32 cellular contexts compared by ENCODE assay signal in the genomic region with DNA sequence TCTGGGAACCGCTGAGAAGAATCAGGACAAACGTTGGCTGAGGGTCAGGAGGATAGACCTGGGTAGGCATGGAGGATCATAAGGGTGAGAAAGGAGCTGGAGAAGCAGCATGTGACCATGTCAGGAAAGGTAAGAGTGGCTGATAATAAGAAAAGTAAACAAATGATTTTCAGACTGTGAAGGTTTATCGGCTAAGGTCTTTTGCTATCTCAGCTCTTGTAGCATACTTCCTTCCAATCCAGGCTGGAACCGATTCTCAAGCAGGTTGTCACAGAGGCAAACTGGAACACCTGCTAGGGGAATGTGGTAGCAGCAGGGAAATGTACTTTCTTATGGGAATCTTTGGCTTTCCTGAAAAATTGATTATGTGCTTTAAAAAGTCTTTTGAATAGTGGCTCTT.
"Had no signal": no experiment of that assay in that cellular context is flagged by ENCODE, and none has a peak within 500 bp of the region (broad histone marks: within the 10 kb centered on the region; RNA-seq: fewer than 3 reads in every experiment).

No MANE protein-coding gene starts in this region.

- ATAC-seq: activated CD4-positive, CD25-positive, alpha-beta regulatory T cell treated with anti-CD3 and anti-CD28 coated beads, Interleukin-2, amount 50 U/mL, for 24 hours; activated CD8-positive, alpha-beta T cell treated with anti-CD3 and anti-CD28 coated beads for 36 hours; activated T-cell treated with anti-CD3 and anti-CD28 coated beads, Interleukin-2, amount 50 U/mL, for 4 hours; activated T-helper 17 cell treated with anti-CD3 and anti-CD28 coated beads, Interleukin-2, amount 50 U/mL, for 72 hours; gastroesophageal sphincter; T-helper 17 cell had no signal

- H3K4me3 Mint-ChIP-seq: activated B cell treated with CpG ODN at 0.5 μM for 24 hours; activated CD8-positive, alpha-beta T cell treated with anti-CD3 and anti-CD28 coated beads for 36 hours; activated naive CD8-positive, alpha-beta T cell; activated T-cell treated with anti-CD3 and anti-CD28 coated beads, Interleukin-2, amount 50 U/mL, for 4 hours; activated T-helper 17 cell treated with anti-CD3 and anti-CD28 coated beads, Interleukin-2, amount 50 U/mL, for 72 hours; brain; T-helper 17 cell; T-helper 2 cell treated with Interferon-gamma antibody and Interleukin-4, amounts not matched to agents 5 μg/mL and 100 μg/mL, for 36 hours had no signal

- H3K36me3 ChIP-seq: breast epithelium, cardiac muscle cell, colonic mucosa, esophagus squamous epithelium, gastroesophageal sphincter, WERI-Rb-1 had no signal

- H3K27me3 ChIP-seq: breast epithelium, cardiac muscle cell, colonic mucosa, esophagus squamous epithelium, gastroesophageal sphincter had no signal

- DNase-seq: activated B cell treated with CpG ODN at 0.5 μM for 24 hours; activated CD4-positive, alpha-beta T cell treated with anti-CD3 and anti-CD28 coated beads for 48 hours; activated CD4-positive, alpha-beta T cell treated with anti-CD3 and anti-CD28 coated beads, Interleukin-2, amount 50 U/mL, for 1 hour; activated CD4-positive, alpha-beta T cell treated with anti-CD3 and anti-CD28 coated beads, Interleukin-2, amount 50 U/mL, for 48 hours; activated CD8-positive, alpha-beta memory T cell treated with anti-CD3 and anti-CD28 coated beads for 24 hours; activated CD8-positive, alpha-beta T cell treated with anti-CD3 and anti-CD28 coated beads for 36 hours; activated effector memory CD4-positive, alpha-beta T cell treated with Interleukin-2 at 50 U/mL for 16 hours; activated gamma-delta T cell treated with Interleukin-2 at 50 U/mL for 16 hours; activated naive CD4-positive, alpha-beta T cell treated with anti-CD3 and anti-CD28 coated beads, Interleukin-2, amount 50 U/mL, for 16 hours; activated naive CD4-positive, alpha-beta T cell treated with Interleukin-2 at 50 U/mL for 16 hours; activated T-cell treated with anti-CD3 and anti-CD28 coated beads, Interleukin-2, amount 50 U/mL, for 4 hours; amniotic stem cell; anterior cingulate cortex; central memory CD4-positive, alpha-beta T cell; cerebellar nuclear complex; colonic mucosa; effector CD8-positive, alpha-beta T cell; esophagus squamous epithelium; foreskin melanocyte; T-helper 1 cell; T-helper 17 cell; T1000; WERI-Rb-1 had no signal

- H3K4me1 ChIP-seq: breast epithelium, colonic mucosa, esophagus squamous epithelium, gastroesophageal sphincter had no signal

- H3K9me3 Mint-ChIP-seq: activated B cell treated with CpG ODN at 0.5 μM for 24 hours; activated CD8-positive, alpha-beta T cell treated with anti-CD3 and anti-CD28 coated beads for 36 hours; activated T-cell treated with anti-CD3 and anti-CD28 coated beads, Interleukin-2, amount 50 U/mL, for 4 hours; activated T-helper 17 cell treated with anti-CD3 and anti-CD28 coated beads, Interleukin-2, amount 50 U/mL, for 72 hours; T-helper 2 cell treated with Interferon-gamma antibody and Interleukin-4, amounts not matched to agents 5 μg/mL and 100 μg/mL, for 36 hours had no signal

- H3K36me3 Mint-ChIP-seq: activated naive CD8-positive, alpha-beta T cell; brain had no signal

- H3K27ac Mint-ChIP-seq: activated B cell treated with CpG ODN at 0.5 μM for 24 hours; activated CD8-positive, alpha-beta T cell treated with anti-CD3 and anti-CD28 coated beads for 36 hours; activated naive CD8-positive, alpha-beta T cell; activated T-helper 17 cell treated with anti-CD3 and anti-CD28 coated beads, Interleukin-2, amount 50 U/mL, for 72 hours; T-helper 17 cell; T-helper 2 cell treated with Interferon-gamma antibody and Interleukin-4, amounts not matched to agents 5 μg/mL and 100 μg/mL, for 36 hours had no signal

- H3K27ac ChIP-seq: breast epithelium, cardiac muscle cell, colonic mucosa, epithelial cell of prostate, esophagus squamous epithelium, gastroesophageal sphincter, WERI-Rb-1 had no signal

- H3K4me1 Mint-ChIP-seq: activated B cell treated with CpG ODN at 0.5 μM for 24 hours; activated T-helper 17 cell treated with anti-CD3 and anti-CD28 coated beads, Interleukin-2, amount 50 U/mL, for 72 hours; brain; T-helper 17 cell had no signal

- H3K27me3 Mint-ChIP-seq: activated B cell treated with CpG ODN at 0.5 μM for 24 hours; activated T-helper 17 cell treated with anti-CD3 and anti-CD28 coated beads, Interleukin-2, amount 50 U/mL, for 72 hours; T-helper 17 cell had no signal

- H3K4me3 ChIP-seq: breast epithelium, cardiac muscle cell, colonic mucosa, esophagus squamous epithelium, gastroesophageal sphincter had no signal

- H3K9me3 ChIP-seq: colonic mucosa, esophagus squamous epithelium had no signal
